7 cellular contexts compared by ENCODE assay signal in the genomic region with DNA sequence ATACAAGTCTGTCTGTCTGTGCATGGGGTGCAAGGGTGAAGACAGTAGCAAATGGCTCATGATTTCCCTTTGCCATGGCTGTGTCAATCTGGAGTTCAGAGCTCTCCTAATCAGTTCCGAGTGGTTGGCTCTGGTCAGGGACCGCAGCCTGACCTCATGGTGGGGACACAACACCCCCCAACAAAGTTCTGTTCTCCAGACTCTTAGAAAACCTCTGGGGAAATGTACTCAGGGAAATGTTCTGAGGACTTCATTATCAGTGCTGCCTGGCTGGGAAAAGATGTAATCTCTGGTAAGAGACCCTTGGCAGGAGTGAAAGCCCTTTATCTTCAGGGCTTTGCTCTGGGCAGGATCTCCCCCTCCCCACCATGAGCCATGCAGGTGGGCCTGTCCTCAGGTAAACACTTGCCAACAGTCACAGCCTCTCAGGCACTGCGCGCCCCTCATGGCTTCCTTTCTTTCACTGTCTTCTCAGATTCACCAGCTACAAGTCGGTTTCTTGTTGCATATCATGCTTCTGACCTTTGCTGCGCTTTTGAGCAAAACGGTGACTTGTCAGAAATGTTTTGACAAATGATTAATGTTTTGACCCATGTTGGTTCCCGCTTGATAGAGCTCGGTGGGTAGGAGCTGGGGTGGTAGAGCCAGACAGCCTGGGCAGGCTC.
DNase-seq lines count a peak whose midpoint lies in the region; ATAC-seq lines count a peak whose summit lies in the region.

No MANE protein-coding gene starts in this region.

- H3K9me3 Mint-ChIP-seq in activated naive CD4-positive, alpha-beta T cell treated with anti-CD3 and anti-CD28 coated beads, Interleukin-2, amount 50 U/mL, for 24 hours = no peaks in the 10 kb centered on the region
- peaks cover 3 to 4% of the 10 kb centered on the region in 2 donors for H3K9me3 Mint-ChIP-seq in stimulated activated naive B cell treated with anti-CD40 and anti-IgM and Interleukin-4, amounts not matched to agents 10 μg/mL and 1 μg/mL and 100 μg/mL, for 72 hours

- H3K4me3 Mint-ChIP-seq in activated naive CD4-positive, alpha-beta T cell treated with anti-CD3 and anti-CD28 coated beads, Interleukin-2, amount 50 U/mL, for 24 hours = peak overlapping the region; percentile 92
- H3K4me3 Mint-ChIP-seq in stimulated activated naive B cell treated with anti-CD40 and anti-IgM and Interleukin-4, amounts not matched to agents 10 μg/mL and 1 μg/mL and 100 μg/mL, for 72 hours = peak overlapping the region; percentile 84 to 94

- peak overlapping the region; percentile 96 for H3K27ac Mint-ChIP-seq in activated naive CD4-positive, alpha-beta T cell treated with anti-CD3 and anti-CD28 coated beads, Interleukin-2, amount 50 U/mL, for 24 hours
- peak overlapping the region; percentile 93 for H3K27ac Mint-ChIP-seq in stimulated activated naive B cell treated with anti-CD40 and anti-IgM and Interleukin-4, amounts not matched to agents 10 μg/mL and 1 μg/mL and 100 μg/mL, for 72 hours

- H3K4me1 Mint-ChIP-seq in activated naive CD4-positive, alpha-beta T cell treated with anti-CD3 and anti-CD28 coated beads, Interleukin-2, amount 50 U/mL, for 24 hours = peaks cover 67% of the 10 kb centered on the region
- peaks cover 36 to 76% of the 10 kb centered on the region in 2 donors for H3K4me1 Mint-ChIP-seq in stimulated activated naive B cell treated with anti-CD40 and anti-IgM and Interleukin-4, amounts not matched to agents 10 μg/mL and 1 μg/mL and 100 μg/mL, for 72 hours

- ATAC-seq in GM19467 (IDR thresholded peaks at IDR 0.05; ENCODE audit: unreplicated experiment) (peak; percentile 27), HG03565 (IDR thresholded peaks at IDR 0.05; ENCODE audit: unreplicated experiment) (peak; percentile 7), GM19324 (IDR thresholded peaks at IDR 0.05; ENCODE audit: low FRiP score, unreplicated experiment) (no peak)
- peak; percentile 58 to 69 for ATAC-seq in stimulated activated naive B cell treated with anti-CD40 and anti-IgM and Interleukin-4, amounts not matched to agents 10 μg/mL and 1 μg/mL and 100 μg/mL, for 72 hours (replicated peaks)

- H3K36me3 Mint-ChIP-seq in activated naive CD4-positive, alpha-beta T cell treated with anti-CD3 and anti-CD28 coated beads, Interleukin-2, amount 50 U/mL, for 24 hours = peaks cover 14% of the 10 kb centered on the region
- H3K36me3 Mint-ChIP-seq in stimulated activated naive B cell treated with anti-CD40 and anti-IgM and Interleukin-4, amounts not matched to agents 10 μg/mL and 1 μg/mL and 100 μg/mL, for 72 hours = peaks cover 54 to 70% of the 10 kb centered on the region in 2 donors

- DNase-seq in stimulated activated naive B cell treated with anti-CD40 and anti-IgM and Interleukin-4, amounts not matched to agents 10 μg/mL and 1 μg/mL and 100 μg/mL, for 72 hours = peak; percentile 67
- DNase-seq in GOT3 (lab: John Stamatoyannopoulos, UW) (no peak), HuH-7.5 (ENCODE audit: low spot score) (no peak)

- no peaks in the 10 kb centered on the region for H3K27me3 Mint-ChIP-seq in activated naive CD4-positive, alpha-beta T cell treated with anti-CD3 and anti-CD28 coated beads, Interleukin-2, amount 50 U/mL, for 24 hours
- no peaks in the 10 kb centered on the region for H3K27me3 Mint-ChIP-seq in stimulated activated naive B cell treated with anti-CD40 and anti-IgM and Interleukin-4, amounts not matched to agents 10 μg/mL and 1 μg/mL and 100 μg/mL, for 72 hours
